In genomic region chr1:58769809-58770345, GRCh38 we compare ENCODE assay signal across 18 cellular contexts. TPM values are rescaled to one million over a fixed set of nuclear protein-coding genes. Genes with fewer than 3 reads are reported as not detected.
A peak's percentile ranks its signal among the peaks of the same experiment; 100 is the strongest.
DNase-seq lines count a peak whose midpoint lies in the region; ATAC-seq, FAIRE-seq and TF ChIP-seq lines count a peak whose summit lies in the region.
"Had no signal": no experiment of that assay in that cellular context is flagged by ENCODE, and none has a peak within 500 bp of the region (broad histone marks: within the 10 kb centered on the region; RNA-seq: fewer than 3 reads in every experiment).

No MANE protein-coding gene starts in this region.

- in situ Hi-C loops in GM12878 (cut with MboI): no loop called here

- H3K27me3 ChIP-seq in GM12878 (replicated peaks in 1 of 2; ENCODE audit: control insufficient read depth in 2 of 2, insufficient read depth in 2 of 2, low read length in 1 of 2) (peaks cover 0 to 3% of the 10 kb centered on the region in 2 experiments; a peak in 2 of 4 replicates), keratinocyte (ENCODE audit: control insufficient read depth, extremely low read depth, insufficient read depth, low read length) (no peaks in the 10 kb centered on the region)
- H3K27me3 ChIP-seq: BE2C, heart left ventricle, SJSA1, testis had no signal

- H3K4me1 ChIP-seq in GM12878 (ENCODE audit: control insufficient read depth, insufficient read depth, low read length): peaks cover 10% of the 10 kb centered on the region
- peaks cover 29% of the 10 kb centered on the region for H3K4me1 ChIP-seq in keratinocyte (ENCODE audit: control insufficient read depth, extremely low read depth, insufficient read depth, low read length)
- H3K4me1 ChIP-seq: BE2C had no signal

- no peak overlapping the region for H3K9ac ChIP-seq in GM12878 (ENCODE audit: control insufficient read depth, insufficient read depth, low read length)
- H3K9ac ChIP-seq in keratinocyte (ENCODE audit: control insufficient read depth, extremely low read depth, insufficient read depth, low read length): no peak overlapping the region

- 6% methylated on average over 9 of the region's 9 CpGs for WGBS in GM12878 (ENCODE audit: insufficient coverage, insufficient replicate concordance, low lambda C conversion rate, missing lambda C conversion rate)

- RAD21 ChIA-PET in GM12878 (lab: Charles Lee; ENCODE audit: unreplicated experiment): interaction anchor here (0.6 kb wide), 1 partner anchor 28 kb away, joined by 3 read pairs; no protein-coding TSS in a partner anchor

- no peaks in the 10 kb centered on the region for H3K9me1 ChIP-seq in keratinocyte (ENCODE audit: control insufficient read depth, extremely low read depth, insufficient read depth, low read length)

- no peak for TF ChIP-seq EP300 in GM12878 (IDR thresholded peaks at IDR 0.05; ENCODE audit: borderline replicate concordance in 1 of 2, control insufficient read depth in 1 of 2, low read depth in 2 of 2, low read length in 2 of 2)

- POLR2A ChIA-PET in GM12878 (lab: Charles Lee): no interaction called here

- H3K9me3 ChIP-seq in GM12878 (replicated peaks; ENCODE audit: control insufficient read depth, insufficient read depth, low read length): no peaks in the 10 kb centered on the region; the same call in 2 of the 3 replicates
- no peaks in the 10 kb centered on the region for H3K9me3 ChIP-seq in keratinocyte (ENCODE audit: control insufficient read depth, low read depth, low read length)
- H3K9me3 ChIP-seq: BE2C, heart left ventricle, SJSA1, testis had no signal

- H4K20me1 ChIP-seq in GM12878 (ENCODE audit: control insufficient read depth, insufficient read depth) (no peaks in the 10 kb centered on the region; the same call in 1 of the 2 replicates), keratinocyte (ENCODE audit: control insufficient read depth, extremely low read depth, insufficient read depth, low read length) (no peaks in the 10 kb centered on the region)

- no peak for TF ChIP-seq POLR2A in GM12878 (IDR thresholded peaks at IDR 0.05; ENCODE audit: low read depth, low read length)

- dilution Hi-C loops in keratinocyte (cut with MboI; ENCODE audit: extremely low pct_ligation_motif_present, low sequenced_read_pairs): no loop called here

- TF ChIP-seq CTCF in AG10803 (conservative IDR thresholded peaks at IDR 0.05; ENCODE audit: low read length): no peak
- TF ChIP-seq CTCF in GM12878 (IDR thresholded peaks at IDR 0.05 in 2 of 3, conservative IDR thresholded peaks at IDR 0.05 in 1 of 3; ENCODE audit: control insufficient read depth in 2 of 3, extremely low read depth in 1 of 3, insufficient read depth in 1 of 3, low read depth in 3 of 3, low read length in 3 of 3): no peak
- TF ChIP-seq CTCF in keratinocyte (optimal IDR thresholded peaks at IDR 0.05 in 1 of 3, IDR thresholded peaks at IDR 0.05 in 1 of 3, conservative IDR thresholded peaks at IDR 0.05 in 1 of 3; ENCODE audit: extremely low read depth in 1 of 3, insufficient read depth in 2 of 3, low read length in 3 of 3): no peak

- H3K36me3 ChIP-seq in GM12878 (ENCODE audit: control insufficient read depth in 2 of 2, insufficient read depth in 2 of 2, low read length in 1 of 2): no peaks in the 10 kb centered on the region
- no peaks in the 10 kb centered on the region for H3K36me3 ChIP-seq in keratinocyte (ENCODE audit: control insufficient read depth in 2 of 2, extremely low read depth in 1 of 2, insufficient read depth in 2 of 2, low read length in 2 of 2)
- H3K36me3 ChIP-seq: BE2C, heart left ventricle, SJSA1 had no signal

- DNase-seq in AG10803 (ENCODE audit: low read depth): peak; percentile 63
- DNase-seq in GM12878 (ENCODE audit: low read depth, low spot score): no peak
- no peak for DNase-seq in keratinocyte (ENCODE audit: low read depth, low spot score)
- no peak for DNase-seq in ecto neural progenitor cell (ENCODE audit: low spot score)
- no peak for DNase-seq in cortex of kidney (lab: John Stamatoyannopoulos, UW)
- no peak for DNase-seq in activated naive CD4-positive, alpha-beta T cell treated with anti-CD3 and anti-CD28 coated beads, Interleukin-2, amount 50 U/mL, for 16 hours
- DNase-seq: DMS 273 treated with DMSO at 0.1 percent for 48 hours had no signal

- H2AFZ ChIP-seq in GM12878 (ENCODE audit: control insufficient read depth, low read depth, low read length) (no peak overlapping the region), keratinocyte (ENCODE audit: control insufficient read depth, low read length) (peak overlapping the region; percentile 57)

- intact Hi-C loops in GM12878 (cut with micrococcal nuclease; ENCODE audit: unreplicated experiment): no loop called here

- FAIRE-seq in GM12878 (lab: Jason Lieb, UNC) (no peak), keratinocyte (lab: Jason Lieb, UNC) (no peak)
- FAIRE-seq: urothelium cell line had no signal

- H3K79me2 ChIP-seq in GM12878 (ENCODE audit: control insufficient read depth, insufficient read depth, low read length): no peaks in the 10 kb centered on the region
- H3K79me2 ChIP-seq in keratinocyte (ENCODE audit: control insufficient read depth, insufficient read depth, low read length): no peaks in the 10 kb centered on the region

- no peak for TF ChIP-seq RAD21 in GM12878 (IDR thresholded peaks at IDR 0.05; ENCODE audit: insufficient read depth, low read depth, low read length)

- H3K4me2 ChIP-seq in GM12878 (ENCODE audit: control insufficient read depth, insufficient read depth): no peak overlapping the region
- H3K4me2 ChIP-seq in keratinocyte (ENCODE audit: control insufficient read depth, extremely low read depth, insufficient read depth, low read depth, low read length): peak overlapping the region; percentile 85

- no peak overlapping the region for H3K27ac ChIP-seq in GM12878 (ENCODE audit: control insufficient read depth, insufficient read depth)
- H3K27ac ChIP-seq in keratinocyte (ENCODE audit: control insufficient read depth, insufficient read depth, low read length): peak overlapping the region; percentile 53
- H3K27ac ChIP-seq: heart left ventricle, SJSA1, testis had no signal

- BruUV-seq in GM12878 (replicated peaks; lab: Mats Ljungman, UMichigan): no TSS peak

- CTCF ChIA-PET in GM12878 (lab: Yijun Ruan, JAX): interaction anchor here (0.5 to 1.7 kb wide), 6 partner anchors 9 to 990 kb away, joined by 3 to 5 read pairs (median 3); no protein-coding TSS in a partner anchor

- ATAC-seq in HG02852 (IDR thresholded peaks at IDR 0.05; ENCODE audit: unreplicated experiment): peak; percentile 57
- ATAC-seq in GM12878: no peak
- ATAC-seq in GM21529 (IDR thresholded peaks at IDR 0.05; ENCODE audit: unreplicated experiment): no peak
- ATAC-seq: activated CD8-positive, alpha-beta memory T cell treated with anti-CD3 and anti-CD28 coated beads, Interleukin-2, amount 10 ng/mL, durations not matched to agents 7 days and 5 days; right cardiac atrium; stimulated activated naive CD8-positive, alpha-beta T cell treated with anti-CD3 and anti-CD28 coated beads, Interleukin-15, Interleukin-2, amounts not matched to agents 100 U/mL and 50 U/mL, for 24 hours; T-cell had no signal

- H3K4me3 ChIP-seq in AG10803 (ENCODE audit: low read length) (no peak overlapping the region), GM12878 (no peak overlapping the region), keratinocyte (ENCODE audit: control insufficient read depth in 2 of 3, extremely low read depth in 1 of 3, insufficient read depth in 2 of 3, low read depth in 1 of 3, low read length in 3 of 3) (peak overlapping the region in 2 of 3 experiments; percentile 36 to 43)
- H3K4me3 ChIP-seq: heart left ventricle, SJSA1, testis had no signal

- SMC1A ChIA-PET in GM12878 (lab: Charles Lee; ENCODE audit: uncharacterized antibody, unreplicated experiment): interaction anchor here (0.5 kb wide), 1 partner anchor 66 kb away, joined by 3 read pairs; no protein-coding TSS in a partner anchor

TF ChIP-seq in GM12878, 131 proteins besides CTCF, POLR2A, EP300 and RAD21 (continues in another document):
- TF ChIP-seq ESRRA (IDR thresholded peaks at IDR 0.05; ENCODE audit: low read length) (no peak), ZNF622 (IDR thresholded peaks at IDR 0.05) (no peak)

RNA-seq across cellular contexts. Expression of gene JUN, which starts 14.0 kb away (rescaled TPM):
- total RNA-seq in GM12878 (2013; cell fraction: nucleolus; rRNA removed): 6.6 and 8.6 TPM in 2 replicates
- total RNA-seq in GM12878 (2014; rRNA removed) (6.0 and 6.7 TPM in 2 replicates), GM12878 (2014; rRNA removed; fragmentation: Illumina TruSeq; extraction: Trizol) (1.6 and 1.8 TPM in 2 replicates), GM12878 (2021) (8.4 and 8.7 TPM in 2 replicates)
- 2.8 TPM for polyA plus RNA-seq in GM12878 (2011; ENCODE audit: low read depth)
- polyA plus RNA-seq in GM12878 (2011; rRNA removed) (1.4 and 2.5 TPM in 2 replicates), GM12878 (2014; fragmentation: Illumina TruSeq; extraction: Trizol) (1.4 and 1.8 TPM in 2 replicates), GM12878 (2014; fragmentation: Nextera tagmentation; extraction: Ambion mirVana) (under 1 TPM; 0.18 to 0.37 TPM), GM12878 (2014; rRNA removed) (6.3 and 6.4 TPM in 2 replicates), GM12878 (2016; fragmentation: Nextera tagmentation; extraction: Ambion mirVana) (1 to 10 TPM; 3.1 to 3.7 TPM), keratinocyte (31.2 to 83.1 TPM (median 70.1 TPM) in 3 replicates)
- polyA plus RNA-seq in GM12878 (2011; cell fraction: cytosol; rRNA removed): 2.7 and 3.0 TPM in 2 replicates
- 4.1 and 4.5 TPM in 2 replicates for polyA plus RNA-seq in GM12878 (2011; cell fraction: nucleus; rRNA removed)
- polyA plus RNA-seq in GM12878 (2012): 10.7 and 15.4 TPM in 2 replicates
- 1.8 and 3.8 TPM in 2 replicates for polyA minus RNA-seq in GM12878 (2011; rRNA and poly(A)+ RNA removed)
- 2.3 and 2.9 TPM in 2 replicates for polyA minus RNA-seq in GM12878 (2011; cell fraction: cytosol; rRNA and poly(A)+ RNA removed)
- polyA minus RNA-seq in GM12878 (2011; cell fraction: nucleus; rRNA and poly(A)+ RNA removed): 9.4 and 13.0 TPM in 2 replicates
- polyA plus RNA-seq in keratinocyte (2011; ENCODE audit: low read depth): 322 TPM
- polyA plus RNA-seq in keratinocyte (2011; cell fraction: cytosol; rRNA removed): 20.0 and 37.1 TPM in 2 replicates
- 170 and 226 TPM in 2 replicates for polyA plus RNA-seq in keratinocyte (2011; cell fraction: nucleus; rRNA removed)
- 43.2 and 179 TPM in 2 replicates for polyA plus RNA-seq in keratinocyte (2012; ENCODE audit: low replicate concordance)
- 28.4 to 46.4 TPM (median 36.4 TPM) in 3 replicates for polyA minus RNA-seq in keratinocyte
- polyA minus RNA-seq in keratinocyte (2011; cell fraction: cytosol; rRNA and poly(A)+ RNA removed): 76.4 TPM
- polyA minus RNA-seq in keratinocyte (2011; cell fraction: nucleus; rRNA and poly(A)+ RNA removed): 198 and 206 TPM in 2 replicates

Comparison
In these comparisons a context has a peak if more than half of its experiments do, and no peak if none do; other contexts are left out.
1. H3K4me3 ChIP-seq: peak in keratinocyte (2 of 3); none in AG10803 (single experiment) and GM12878 (single experiment).